Comparison of ENCODE assay signal across 9 cellular contexts in genomic region chr3:67381667-67382272, GRCh38.
A peak's percentile ranks its signal among the peaks of the same experiment; 100 is the strongest.
DNase-seq lines count a peak whose midpoint lies in the region; ATAC-seq and TF ChIP-seq lines count a peak whose summit lies in the region.
"Had no signal": no experiment of that assay in that cellular context is flagged by ENCODE, and none has a peak within 500 bp of the region (broad histone marks: within the 10 kb centered on the region; RNA-seq: fewer than 3 reads in every experiment).

No MANE protein-coding gene starts in this region.

- ATAC-seq in left cardiac atrium = no peak
- no peak for ATAC-seq in GM21360 (IDR thresholded peaks at IDR 0.05; ENCODE audit: unreplicated experiment)
- no peak for ATAC-seq in GM18519 (IDR thresholded peaks at IDR 0.05; ENCODE audit: low FRiP score, unreplicated experiment)

- no peak overlapping the region for H3K27ac ChIP-seq in left ventricle myocardium inferior (replicated peaks)

- peaks cover 37% of the 10 kb centered on the region for H3K4me1 ChIP-seq in left ventricle myocardium inferior

- H3K4me3 ChIP-seq in left ventricle myocardium inferior (no peak overlapping the region), epithelial cell of esophagus (ENCODE audit: low read length) (no peak overlapping the region)

- peak; percentile 76 for TF ChIP-seq CTCF in left ventricle myocardium inferior (IDR thresholded peaks at IDR 0.05; ENCODE audit: borderline replicate concordance)
- TF ChIP-seq CTCF in epithelial cell of esophagus (IDR thresholded peaks at IDR 0.05; ENCODE audit: insufficient read depth, low read depth, low read length, missing control alignments) = peak; percentile 74

- no peaks in the 10 kb centered on the region for H3K27me3 ChIP-seq in left ventricle myocardium inferior (ENCODE audit: low read depth)

- intact Hi-C loops in left ventricle myocardium inferior (cut with micrococcal nuclease) = loop anchor here (10.0 kb wide), 1 partner anchor 413 kb away; no protein-coding TSS in a partner anchor
- intact Hi-C loops in left cardiac atrium (cut with DNase I) = loop anchor here in 1 of 2 donors (5.0 kb wide), 2 partner anchors 411 to 1496 kb away; no protein-coding TSS in a partner anchor

- DNase-seq in left ventricle myocardium inferior (no peak), left cardiac atrium (no peak), NCI-H82 (lab: John Stamatoyannopoulos, UW) (peak; percentile 37), epithelial cell of esophagus (ENCODE audit: low read depth) (peak; percentile 46), retina (peak; percentile 48), medulla oblongata (ENCODE audit: extremely low spot score) (no peak)
- DNase-seq: activated naive CD8-positive, alpha-beta T cell treated with anti-CD3 and anti-CD28 coated beads, Interleukin-2, amount 10 ng/mL, durations not matched to agents 7 days and 5 days had no signal

- H3K36me3 ChIP-seq in left ventricle myocardium inferior = no peaks in the 10 kb centered on the region

- no peaks in the 10 kb centered on the region for H3K9me3 ChIP-seq in left ventricle myocardium inferior (replicated peaks)

Comparison
In these comparisons a context has a peak if more than half of its experiments do, and no peak if none do; other contexts are left out.
1. DNase-seq: peak in NCI-H82 (single experiment), epithelial cell of esophagus (single experiment) and retina (single experiment); none in left ventricle myocardium inferior (single experiment), left cardiac atrium (single experiment) and medulla oblongata (single experiment).